Comparison of ENCODE assay signal across 1 cellular context in genomic region chr11:46345881-46346484, GRCh38.
TF ChIP-seq lines count a peak whose summit lies in the region.

No MANE protein-coding gene starts in this region.

TF ChIP-seq in liver, 16 proteins besides CTCF, POLR2A, EP300 and RAD21 (continued from another document):
- no peak for TF ChIP-seq JUND (IDR thresholded peaks at IDR 0.05)
- no peak for TF ChIP-seq HNF4G (IDR thresholded peaks at IDR 0.05)
- no peak for TF ChIP-seq ATF3 (IDR thresholded peaks at IDR 0.05)
- no peak for TF ChIP-seq MAX (IDR thresholded peaks at IDR 0.05)
- no peak for TF ChIP-seq REST (IDR thresholded peaks at IDR 0.05)
- TF ChIP-seq RXRA (IDR thresholded peaks at IDR 0.05) = no peak
